19 cellular contexts compared by ENCODE assay signal in the genomic region with DNA sequence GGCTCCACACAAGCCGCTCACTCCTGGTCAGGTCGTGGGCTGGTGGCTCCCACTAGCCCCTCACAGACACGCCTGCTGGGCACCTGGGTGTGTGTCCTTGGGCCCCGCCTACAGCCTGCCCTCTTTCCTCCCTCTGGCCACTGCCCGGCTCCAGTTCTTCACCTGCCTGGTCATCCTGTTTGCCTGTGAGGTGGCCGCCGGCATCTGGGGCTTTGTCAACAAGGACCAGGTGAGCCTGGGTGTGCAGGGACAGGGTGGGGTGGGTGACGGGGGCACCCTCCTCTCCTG. TPM values are rescaled to one million over a fixed set of nuclear protein-coding genes. Genes with fewer than 3 reads are reported as not detected.
"Had no signal": no experiment of that assay in that cellular context is flagged by ENCODE, and none has a peak within 500 bp of the region (broad histone marks: within the 10 kb centered on the region; RNA-seq: fewer than 3 reads in every experiment).

No MANE protein-coding gene starts in this region.

- H3K27ac ChIP-seq: brain microvascular endothelial cell, foreskin keratinocyte, lower lobe of right lung, right atrium auricular region, WERI-Rb-1 had no signal

- H3K4me3 ChIP-seq: lower lobe of right lung, right atrium auricular region, smooth muscle cell, tibial artery had no signal

- H3K9me3 ChIP-seq: lower lobe of right lung, right atrium auricular region, tibial artery had no signal

- H3K9me3 Mint-ChIP-seq: mesothelial cell of epicardium had no signal

- H3K4me2 ChIP-seq: smooth muscle cell had no signal

- ATAC-seq: foreskin keratinocyte, left cardiac atrium, lower lobe of right lung had no signal

- H3K4me3 Mint-ChIP-seq: mesothelial cell of epicardium, T-helper 17 cell had no signal

- H3K27me3 ChIP-seq: brain microvascular endothelial cell, foreskin keratinocyte, right atrium auricular region, tibial artery had no signal

- H3K27me3 Mint-ChIP-seq: progenitor cell of endocrine pancreas, T-helper 17 cell had no signal

- DNase-seq: activated CD4-positive, alpha-beta T cell treated with anti-CD3 and anti-CD28 coated beads for 4 hours; activated CD8-positive, alpha-beta memory T cell treated with anti-CD3 and anti-CD28 coated beads for 24 hours; anterior cingulate cortex; brain microvascular endothelial cell; cortex of kidney; effector CD4-positive, alpha-beta T cell; foreskin keratinocyte; head of caudate nucleus; left cardiac atrium; lower lobe of right lung; T-helper 17 cell; tibial artery; WERI-Rb-1 had no signal

- H3K27ac Mint-ChIP-seq: mesothelial cell of epicardium, progenitor cell of endocrine pancreas, T-helper 17 cell had no signal

RNA-seq across cellular contexts. Expression of a gene that starts 49.6 kb away (rescaled TPM):
- total RNA-seq: endothelial cell of umbilical vein, foreskin keratinocyte, left cardiac atrium, lower lobe of right lung, right atrium auricular region, smooth muscle cell had no signal
- polyA plus RNA-seq: endothelial cell of umbilical vein, foreskin keratinocyte, neural cell, smooth muscle cell had no signal

RNA-seq across cellular contexts. Expression of a gene that starts 50.0 kb away (rescaled TPM):
- total RNA-seq: foreskin keratinocyte had no signal
- polyA plus RNA-seq: foreskin keratinocyte, neural cell had no signal
